8 cellular contexts compared by ENCODE assay signal in genomic region chr4:102222838-102223237, GRCh38.
"Had no signal": no experiment of that assay in that cellular context is flagged by ENCODE, and none has a peak within 500 bp of the region (broad histone marks: within the 10 kb centered on the region; RNA-seq: fewer than 3 reads in every experiment).

No MANE protein-coding gene starts in this region.

- DNase-seq: GOT3, H9, HCEC 1CT, Kasumi-1, KG1 had no signal

- H3K4me3 Mint-ChIP-seq: H9, IgD-negative memory B cell had no signal

- FAIRE-seq: H54, HTR-8/SVneo had no signal
